31 cellular contexts compared by ENCODE assay signal in the genomic region with DNA sequence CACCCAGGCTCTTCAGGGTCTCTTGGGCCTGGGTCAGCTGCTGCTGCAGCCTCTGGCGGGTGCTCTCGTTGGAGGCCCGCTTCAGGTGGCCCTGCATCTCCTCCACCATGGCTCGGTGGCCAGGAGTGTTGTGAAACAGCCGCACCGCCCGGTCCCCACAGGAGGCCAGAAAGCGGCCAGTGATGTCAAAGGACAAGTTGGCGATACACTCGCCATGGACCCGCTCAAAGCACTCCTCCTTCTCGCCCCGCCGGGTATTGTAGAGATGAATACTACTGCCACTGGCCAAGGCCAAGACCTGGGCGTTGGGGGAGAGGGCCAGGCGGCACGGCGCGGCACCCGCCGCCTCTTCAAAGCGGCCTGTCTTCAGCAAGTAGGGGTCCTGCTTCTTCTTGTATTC. TPM values are rescaled to one million over a fixed set of nuclear protein-coding genes. Genes with fewer than 3 reads are reported as not detected.
"Had no signal": no experiment of that assay in that cellular context is flagged by ENCODE, and none has a peak within 500 bp of the region (broad histone marks: within the 10 kb centered on the region; RNA-seq: fewer than 3 reads in every experiment).

No MANE protein-coding gene starts in this region.

- H2AFZ ChIP-seq: parathyroid adenoma had no signal

- H3K36me3 ChIP-seq: ovary, uterus had no signal

- H3K9ac ChIP-seq: parathyroid adenoma had no signal

- H3K79me2 ChIP-seq: parathyroid adenoma had no signal

- H3K9me3 Mint-ChIP-seq: naive B cell; naive thymus-derived CD8-positive, alpha-beta T cell; natural killer cell treated with Interleukin-12 subunit alpha and Interleukin-12 subunit beta and Interleukin-15 and Interleukin-18, amount 100 ng/mL, for 72 hours; nephron progenitor cell; neural crest cell; stimulated activated memory B cell treated with anti-CD40 and anti-IgM and Interleukin-4, amounts not matched to agents 10 μg/mL and 1 μg/mL and 100 μg/mL, for 72 hours; stimulated activated naive CD8-positive, alpha-beta T cell treated with anti-CD3 and anti-CD28 coated beads, Interleukin-15, amount 100 ng/mL, for 72 hours; type B pancreatic cell had no signal

- DNase-seq: naive B cell; nephron progenitor cell; nucleus accumbens; ovary; psoas muscle; right cardiac atrium; stimulated activated CD4-positive, alpha-beta T cell treated with anti-CD3 and anti-CD28 coated beads, Interleukin-15, amount 100 ng/mL, for 24 hours; stimulated activated CD4-positive, alpha-beta T cell treated with anti-CD3 and anti-CD28 coated beads, Interleukin-2, amount 100 ng/mL, for 24 hours; stimulated activated CD4-positive, alpha-beta T cell treated with anti-CD3 and anti-CD28 coated beads, Interleukin-2, amount 100 ng/mL, for 48 hours; stimulated activated CD4-positive, alpha-beta T cell treated with anti-CD3 and anti-CD28 coated beads, Interleukin-4, amount 100 ng/mL, for 24 hours; stimulated activated naive CD4-positive, alpha-beta T cell; stimulated activated naive CD8-positive, alpha-beta T cell treated with anti-CD3 and anti-CD28 coated beads, Interleukin-15, amount 100 ng/mL, for 72 hours; stimulated activated naive CD8-positive, alpha-beta T cell treated with anti-CD3 and anti-CD28 coated beads, Interleukin-15, Interleukin-2, amounts not matched to agents 100 U/mL and 50 U/mL, for 24 hours; substantia nigra; testis; tibial artery; transverse colon; upper lobe of right lung; uterus had no signal

- H3K4me1 ChIP-seq: parathyroid adenoma, psoas muscle, right lobe of liver, suprapubic skin, uterus had no signal

- H3K4me1 Mint-ChIP-seq: neural crest cell had no signal

- H3K4me3 Mint-ChIP-seq: natural killer cell treated with Interleukin-12 subunit alpha and Interleukin-12 subunit beta and Interleukin-15 and Interleukin-18, amount 100 ng/mL, for 72 hours; nephron progenitor cell; neural crest cell; stimulated activated memory B cell treated with anti-CD40 and anti-IgM and Interleukin-4, amounts not matched to agents 10 μg/mL and 1 μg/mL and 100 μg/mL, for 72 hours; stimulated activated naive CD8-positive, alpha-beta T cell treated with anti-CD3 and anti-CD28 coated beads, Interleukin-15, amount 100 ng/mL, for 72 hours; type B pancreatic cell had no signal

- H3K27ac Mint-ChIP-seq: natural killer cell treated with Interleukin-12 subunit alpha and Interleukin-12 subunit beta and Interleukin-15 and Interleukin-18, amount 100 ng/mL, for 72 hours; nephron progenitor cell; progenitor cell of endocrine pancreas; stimulated activated memory B cell treated with anti-CD40 and anti-IgM and Interleukin-4, amounts not matched to agents 10 μg/mL and 1 μg/mL and 100 μg/mL, for 72 hours; stimulated activated naive CD8-positive, alpha-beta T cell treated with anti-CD3 and anti-CD28 coated beads, Interleukin-15, amount 100 ng/mL, for 72 hours; type B pancreatic cell had no signal

- H3K4me3 ChIP-seq: ovary, psoas muscle, right lobe of liver, skin epidermis, smooth muscle cell, suprapubic skin, testis, tibial artery, transverse colon, upper lobe of right lung, uterus had no signal

- H3K9me3 ChIP-seq: neutrophil, ovary, psoas muscle, right lobe of liver, suprapubic skin, testis, tibial artery, transverse colon, upper lobe of right lung, uterus had no signal

- ATAC-seq: naive thymus-derived CD8-positive, alpha-beta T cell; psoas muscle; right lobe of liver; stimulated activated memory B cell treated with anti-CD40 and anti-IgM and Interleukin-4, amounts not matched to agents 10 μg/mL and 1 μg/mL and 100 μg/mL, for 72 hours; stimulated activated naive CD8-positive, alpha-beta T cell treated with anti-CD3 and anti-CD28 coated beads, Interleukin-15, amount 100 ng/mL, for 72 hours; stimulated activated naive CD8-positive, alpha-beta T cell treated with anti-CD3 and anti-CD28 coated beads, Interleukin-15, Interleukin-2, amounts not matched to agents 100 U/mL and 50 U/mL, for 24 hours; upper lobe of right lung had no signal

- H3K27ac ChIP-seq: neutrophil, ovary, parathyroid adenoma, psoas muscle, right lobe of liver, skin epidermis, suprapubic skin, testis, tibial artery, transverse colon, upper lobe of right lung, uterus had no signal

- H3K4me2 ChIP-seq: smooth muscle cell had no signal

- H3K27me3 ChIP-seq: neutrophil, ovary, right lobe of liver, suprapubic skin, testis, tibial artery, transverse colon, upper lobe of right lung, uterus had no signal

RNA-seq across cellular contexts. Expression of a gene that starts 53.8 kb away (rescaled TPM):
- total RNA-seq: naive thymus-derived CD8-positive, alpha-beta T cell; smooth muscle cell had no signal
- polyA plus RNA-seq: naive thymus-derived CD8-positive, alpha-beta T cell; smooth muscle cell had no signal
